In genomic region chr2:143150287-143150686, GRCh38 we compare ENCODE assay signal across 10 cellular contexts. TPM values are rescaled to one million over a fixed set of nuclear protein-coding genes. Genes with fewer than 3 reads are reported as not detected.
DNase-seq lines count a peak whose midpoint lies in the region; ATAC-seq and TF ChIP-seq lines count a peak whose summit lies in the region.
"Had no signal": no experiment of that assay in that cellular context is flagged by ENCODE, and none has a peak within 500 bp of the region (broad histone marks: within the 10 kb centered on the region; RNA-seq: fewer than 3 reads in every experiment).

No MANE protein-coding gene starts in this region.

- no peaks in the 10 kb centered on the region for H3K27me3 Mint-ChIP-seq in activated CD4-positive, alpha-beta T cell treated with anti-CD3 and anti-CD28 coated beads, Interleukin-2, amount 10 ng/mL, durations not matched to agents 7 days and 5 days

- H3K36me3 Mint-ChIP-seq in activated CD4-positive, alpha-beta T cell treated with anti-CD3 and anti-CD28 coated beads, Interleukin-2, amount 10 ng/mL, durations not matched to agents 7 days and 5 days (ENCODE audit: low read depth) = peaks cover 58% of the 10 kb centered on the region

- H3K27ac Mint-ChIP-seq in activated CD4-positive, alpha-beta T cell treated with anti-CD3 and anti-CD28 coated beads, Interleukin-2, amount 10 ng/mL, durations not matched to agents 7 days and 5 days = peak overlapping the region; percentile 27

- H3K9me3 ChIP-seq in OCI-LY3 (ENCODE audit: insufficient read depth, low read length) = no peaks in the 10 kb centered on the region
- H3K9me3 ChIP-seq: A549, body of pancreas had no signal

- ATAC-seq in HG02763 (IDR thresholded peaks at IDR 0.05; ENCODE audit: unreplicated experiment) = peak; percentile 59
- ATAC-seq: A549, body of pancreas had no signal

- peaks cover 51% of the 10 kb centered on the region for H3K4me1 ChIP-seq in OCI-LY3 (ENCODE audit: low read length)
- H3K4me1 ChIP-seq: body of pancreas had no signal

- CTCF ChIA-PET in activated CD4-positive, alpha-beta T cell treated with anti-CD3 and anti-CD28 coated beads, Interleukin-2, amount 10 ng/mL, durations not matched to agents 7 days and 5 days (lab: Charles Lee) = no interaction called here

- peak overlapping the region; percentile 70 for H3K27ac ChIP-seq in OCI-LY3 (ENCODE audit: low read length)
- H3K27ac ChIP-seq: A549 had no signal

- peak overlapping the region; percentile 66 for H3K4me2 ChIP-seq in OCI-LY3 (ENCODE audit: low read length)
- H3K4me2 ChIP-seq: A549 had no signal

- H3K9ac ChIP-seq in OCI-LY3 (ENCODE audit: low read length) = peak overlapping the region; percentile 33; the same call in 1 of the 2 replicates

- peaks cover 76% of the 10 kb centered on the region for H3K4me1 Mint-ChIP-seq in activated CD4-positive, alpha-beta T cell treated with anti-CD3 and anti-CD28 coated beads, Interleukin-2, amount 10 ng/mL, durations not matched to agents 7 days and 5 days

- no peak overlapping the region for H3K4me3 Mint-ChIP-seq in activated CD4-positive, alpha-beta T cell treated with anti-CD3 and anti-CD28 coated beads, Interleukin-2, amount 10 ng/mL, durations not matched to agents 7 days and 5 days

- H3K27me3 ChIP-seq in OCI-LY3 (ENCODE audit: low read depth, low read length) = no peaks in the 10 kb centered on the region
- H3K27me3 ChIP-seq: body of pancreas had no signal

- DNase-seq in activated CD4-positive, alpha-beta T cell treated with anti-CD3 and anti-CD28 coated beads, Interleukin-2, amount 10 ng/mL, durations not matched to agents 7 days and 5 days = no peak
- DNase-seq in activated CD4-positive, alpha-beta T cell treated with anti-CD3 and anti-CD28 coated beads for 48 hours = no peak
- peak; percentile 61 for DNase-seq in pons (ENCODE audit: low spot score)
- DNase-seq in NCI-H2081 treated with DMSO at 0.1 percent for 48 hours (lab: John Stamatoyannopoulos, UW) = no peak
- no peak for DNase-seq in activated CD8-positive, alpha-beta memory T cell treated with anti-CD3 and anti-CD28 coated beads, Interleukin-2, amount 50 U/mL, for 4 hours
- no peak for DNase-seq in NCI-H82 treated with DMSO at 0.1 percent for 48 hours (lab: John Stamatoyannopoulos, UW; ENCODE audit: unreplicated experiment)

- H3K79me2 ChIP-seq in OCI-LY3 (ENCODE audit: low read length) = peaks cover 60% of the 10 kb centered on the region

- no peaks in the 10 kb centered on the region for H3K9me3 Mint-ChIP-seq in activated CD4-positive, alpha-beta T cell treated with anti-CD3 and anti-CD28 coated beads, Interleukin-2, amount 10 ng/mL, durations not matched to agents 7 days and 5 days

- peaks cover 6% of the 10 kb centered on the region for H3K36me3 ChIP-seq in OCI-LY3 (replicated peaks; ENCODE audit: low read depth, low read length)

- peaks cover 17% of the 10 kb centered on the region for H4K20me1 ChIP-seq in OCI-LY3 (ENCODE audit: insufficient read depth, low read length)

- peak overlapping the region; percentile 56 for H3K4me3 ChIP-seq in OCI-LY3 (ENCODE audit: low read length)
- H3K4me3 ChIP-seq: A549, body of pancreas had no signal

- POLR2A ChIA-PET in activated CD4-positive, alpha-beta T cell treated with anti-CD3 and anti-CD28 coated beads, Interleukin-2, amount 10 ng/mL, durations not matched to agents 7 days and 5 days (lab: Charles Lee) = no interaction called here

- no peak overlapping the region for H2AFZ ChIP-seq in OCI-LY3 (ENCODE audit: low read depth, low read length)

- no peak for TF ChIP-seq CTCF in OCI-LY3 (IDR thresholded peaks at IDR 0.05; ENCODE audit: low read depth, low read length)

RNA-seq across cellular contexts. Expression of gene ARHGAP15, which starts 21.1 kb away (rescaled TPM):
- total RNA-seq in activated CD4-positive, alpha-beta T cell treated with anti-CD3 and anti-CD28 coated beads, Interleukin-2, amount 10 ng/mL, durations not matched to agents 7 days and 5 days = 100 to 1,000 TPM; 189 to 197 TPM
